In the genomic region with DNA sequence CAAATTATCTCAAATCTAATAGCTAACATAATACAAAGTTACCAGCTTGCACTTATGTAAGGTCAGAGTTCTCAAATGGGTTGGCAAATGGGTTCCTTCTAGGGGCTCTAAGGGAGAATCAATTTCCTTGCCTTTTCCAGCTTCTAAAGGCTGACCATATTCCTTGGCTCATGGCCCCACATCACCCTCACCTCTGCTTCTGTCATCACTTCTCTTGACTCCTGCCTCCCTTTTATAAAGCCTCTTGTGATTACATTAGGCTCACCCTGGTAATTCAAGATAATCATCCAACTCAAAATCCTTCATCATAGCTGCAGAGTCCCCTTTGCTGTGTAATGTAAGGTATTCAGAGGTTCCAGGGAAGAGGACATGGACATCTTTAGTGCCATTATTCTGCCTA, we compare ENCODE assay signal across 8 cellular contexts. TPM values are rescaled to one million over a fixed set of nuclear protein-coding genes. Genes with fewer than 3 reads are reported as not detected.
"Had no signal": no experiment of that assay in that cellular context is flagged by ENCODE, and none has a peak within 500 bp of the region (broad histone marks: within the 10 kb centered on the region; RNA-seq: fewer than 3 reads in every experiment).

No MANE protein-coding gene starts in this region.

- ATAC-seq: GM23338, HepG2 had no signal

- H3K27ac ChIP-seq: HL-60 had no signal

- H3K4me2 ChIP-seq: GM23338 had no signal

- DNase-seq: H9, HCEC 1CT had no signal

- FAIRE-seq: H1, H54, HepG2 had no signal

- H2AFZ ChIP-seq: GM23338 had no signal

- H3K4me3 ChIP-seq: GM23338 had no signal

RNA-seq across cellular contexts. Expression of a gene that starts 42.1 kb away (rescaled TPM):
- total RNA-seq: HT1080 had no signal
